In the genomic region with DNA sequence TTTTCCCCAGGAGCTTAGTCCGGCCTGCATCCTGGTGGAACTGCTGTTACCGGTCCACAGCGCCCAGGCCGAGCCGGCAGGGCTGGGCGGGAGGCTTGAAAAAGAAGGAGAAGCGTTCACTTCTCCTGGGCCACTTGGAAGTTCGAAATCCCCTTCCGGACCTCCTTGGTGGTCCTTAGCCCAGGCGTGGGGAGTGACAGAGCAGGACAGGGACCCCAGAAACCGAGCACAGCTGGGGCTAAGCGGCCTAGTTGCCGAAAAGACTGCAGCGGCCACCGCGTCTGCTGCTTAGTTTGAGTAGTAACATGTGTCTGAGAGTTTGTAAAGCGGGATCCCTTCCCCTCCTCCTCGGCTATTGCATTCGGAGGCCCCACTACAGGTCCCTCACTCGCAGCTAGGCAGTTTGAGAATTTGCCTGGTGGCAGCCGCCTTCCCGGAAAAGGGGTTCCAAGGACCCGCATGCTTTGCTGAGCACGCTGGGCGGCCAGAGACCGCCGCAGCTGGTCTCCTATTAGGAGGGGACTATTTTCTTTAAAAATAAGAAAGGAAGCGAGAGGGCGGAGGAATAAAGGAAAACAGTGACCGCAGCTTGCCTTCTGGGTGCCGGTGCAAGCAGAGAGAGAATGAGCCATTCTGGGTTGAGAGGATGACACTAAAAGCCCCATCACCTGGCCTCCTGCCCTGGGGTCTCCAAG, we compare ENCODE assay signal across 8 cellular contexts. TPM values are rescaled to one million over a fixed set of nuclear protein-coding genes. Genes with fewer than 3 reads are reported as not detected.
DNase-seq lines count a peak whose midpoint lies in the region; ATAC-seq and TF ChIP-seq lines count a peak whose summit lies in the region.
"Had no signal": no experiment of that assay in that cellular context is flagged by ENCODE, and none has a peak within 500 bp of the region (broad histone marks: within the 10 kb centered on the region; RNA-seq: fewer than 3 reads in every experiment).

No MANE protein-coding gene starts in this region.

- no peak overlapping the region for H3K23ac ChIP-seq in trophoblast cell (ENCODE audit: low read length)

- peak overlapping the region; percentile 25 for H3K14ac ChIP-seq in trophoblast cell (ENCODE audit: low read length)

- H3K4me1 Mint-ChIP-seq in HFFc6 (ENCODE audit: low read depth): peaks cover 34% of the 10 kb centered on the region

- H3K4me3 ChIP-seq in colonic mucosa (no peak overlapping the region), trophoblast cell (ENCODE audit: low read depth, low read length) (no peak overlapping the region)

- no peak overlapping the region for H2AK5ac ChIP-seq in trophoblast cell (ENCODE audit: low read length)

- peak overlapping the region; percentile 35 for H2BK5ac ChIP-seq in trophoblast cell (ENCODE audit: low read depth, low read length, poor library complexity)

- H4K12ac ChIP-seq in trophoblast cell (ENCODE audit: low read depth, low read length): peak overlapping the region; percentile 55

- peaks cover 27% of the 10 kb centered on the region for H3K79me1 ChIP-seq in trophoblast cell (ENCODE audit: low read length)

- H3K9me3 Mint-ChIP-seq in HFFc6: no peaks in the 10 kb centered on the region
- H3K9me3 Mint-ChIP-seq: activated T-helper 2 cell treated with anti-CD3 and anti-CD28 coated beads, Interferon-gamma antibody, Interleukin-2, Interleukin-4, amounts not matched to agents 10 μg/mL and 5 μg/mL and 100 μg/mL, durations not matched to agents 14 hours and 24 hours and 36 hours had no signal

- H3K36me3 ChIP-seq in colonic mucosa (peaks cover 8% of the 10 kb centered on the region), trophoblast cell (ENCODE audit: control insufficient read depth in 1 of 2, insufficient read depth in 2 of 2, low read length in 2 of 2) (peaks cover 3 to 10% of the 10 kb centered on the region in 2 experiments)
- H3K36me3 ChIP-seq: pancreas had no signal

- peak overlapping the region; percentile 52 for H4K91ac ChIP-seq in trophoblast cell (ENCODE audit: low read depth, low read length)

- intact Hi-C loops in colonic mucosa (cut with DNase I): no loop called here

- ATAC-seq in HG03442 (IDR thresholded peaks at IDR 0.05; ENCODE audit: unreplicated experiment): no peak
- no peak for ATAC-seq in HG02623 (IDR thresholded peaks at IDR 0.05; ENCODE audit: unreplicated experiment)

- no CpG with 5 or more reads among the region's 31 CpGs for WGBS in trophoblast cell (ENCODE audit: extremely low coverage, insufficient coverage, insufficient read length)

- peak overlapping the region; percentile 16 for H2BK12ac ChIP-seq in trophoblast cell (ENCODE audit: low read length)

- peaks cover 11% of the 10 kb centered on the region for H3K79me2 ChIP-seq in trophoblast cell (ENCODE audit: control insufficient read depth, insufficient read depth, low read length, poor library complexity)

- no peak overlapping the region for H3K18ac ChIP-seq in trophoblast cell (ENCODE audit: low read length)

- peaks cover 91% of the 10 kb centered on the region for H3K27me3 Mint-ChIP-seq in HFFc6 (ENCODE audit: insufficient read depth)

- H3K4me2 ChIP-seq in trophoblast cell (ENCODE audit: low read length): peak overlapping the region; percentile 48

- H2AFZ ChIP-seq in trophoblast cell (ENCODE audit: insufficient read depth, low read length, poor library complexity): peak overlapping the region; percentile 13

- no peak for TF ChIP-seq CTCF in HFFc6 (IDR thresholded peaks at IDR 0.05)
- no peak for TF ChIP-seq CTCF in colonic mucosa (IDR thresholded peaks at IDR 0.05)

- peak overlapping the region; percentile 59 for H4K8ac ChIP-seq in trophoblast cell (ENCODE audit: low read depth, low read length)

- no peak overlapping the region for H3K4ac ChIP-seq in trophoblast cell (ENCODE audit: low read depth, low read length)

- no peak overlapping the region for H3K27ac Mint-ChIP-seq in HFFc6
- H3K27ac Mint-ChIP-seq: activated T-helper 2 cell treated with anti-CD3 and anti-CD28 coated beads, Interferon-gamma antibody, Interleukin-2, Interleukin-4, amounts not matched to agents 10 μg/mL and 5 μg/mL and 100 μg/mL, durations not matched to agents 14 hours and 24 hours and 36 hours had no signal

- H3K4me3 Mint-ChIP-seq in HFFc6: peak overlapping the region; percentile 64; the same call in 1 of the 2 replicates

- H3K27me3 ChIP-seq in colonic mucosa (no peaks in the 10 kb centered on the region), trophoblast cell (ENCODE audit: insufficient read depth, low read length) (peaks cover 3% of the 10 kb centered on the region)

- no peaks in the 10 kb centered on the region for H3K9me3 ChIP-seq in colonic mucosa
- no peaks in the 10 kb centered on the region for H3K9me3 ChIP-seq in trophoblast cell (ENCODE audit: insufficient read depth, low read depth, low read length)
- H3K9me3 ChIP-seq: pancreas had no signal

- DNase-seq in HFFc6 (no peak), colonic mucosa (no peak), trophoblast cell (no peak)
- DNase-seq in activated CD4-positive, alpha-beta T cell treated with anti-CD3 and anti-CD28 coated beads for 4 hours: no peak

- no peaks in the 10 kb centered on the region; the same call in 1 of the 2 replicates for H3K36me3 Mint-ChIP-seq in HFFc6 (ENCODE audit: low read depth)

- H3K27ac ChIP-seq in colonic mucosa (peak overlapping the region; percentile 40), trophoblast cell (ENCODE audit: low read depth, low read length) (peak overlapping the region; percentile 49)
- H3K27ac ChIP-seq: pancreas had no signal

- H2BK120ac ChIP-seq in trophoblast cell (ENCODE audit: insufficient read depth, low read length, poor library complexity): no peak overlapping the region

- H3K9ac ChIP-seq in colonic mucosa (ENCODE audit: low read depth in 2 of 2, low read length in 2 of 2): peak overlapping the region in 1 of 2 donors; percentile 58
- H3K9ac ChIP-seq in trophoblast cell (ENCODE audit: low read length): no peak overlapping the region

- peaks cover 9% of the 10 kb centered on the region for H3K4me1 ChIP-seq in colonic mucosa
- H3K4me1 ChIP-seq in trophoblast cell (ENCODE audit: control insufficient read depth in 1 of 2, insufficient read depth in 2 of 2, low read length in 2 of 2): peaks cover 31 to 45% of the 10 kb centered on the region in 2 experiments

RNA-seq across cellular contexts. Expression of gene HOXB5, which starts 1.0 kb away (rescaled TPM):
- total RNA-seq in HFFc6 (2021; fragmentation: NEBNext Ultra II Directional; extraction: Animal tissue kit (Norgen Biotek cat#: 25700)): not detected
- total RNA-seq in colonic mucosa: 10 to 100 TPM; 11.0 to 22.7 TPM
- polyA plus RNA-seq in trophoblast cell (2013): 3.2 and 3.5 TPM in 2 replicates
- total RNA-seq: activated T-helper 2 cell treated with anti-CD3 and anti-CD28 coated beads, Interferon-gamma antibody, Interleukin-2, Interleukin-4, amounts not matched to agents 10 μg/mL and 5 μg/mL and 100 μg/mL, durations not matched to agents 14 hours and 24 hours and 36 hours had no signal

RNA-seq across cellular contexts. Expression of gene HOXB3, which starts 4.5 kb away (rescaled TPM):
- not detected for total RNA-seq in HFFc6 (2021; fragmentation: NEBNext Ultra II Directional; extraction: Animal tissue kit (Norgen Biotek cat#: 25700))
- 10 to 100 TPM; 17.4 to 31.8 TPM for total RNA-seq in colonic mucosa
- polyA plus RNA-seq in trophoblast cell (2013): 8.1 and 10.4 TPM in 2 replicates

RNA-seq across cellular contexts. Expression of gene HOXB6, which starts 10.2 kb away (rescaled TPM):
- total RNA-seq in HFFc6 (2021; fragmentation: NEBNext Ultra II Directional; extraction: Animal tissue kit (Norgen Biotek cat#: 25700)): not detected
- total RNA-seq in colonic mucosa: 10 to 100 TPM; 30.0 to 71.0 TPM
- 10.6 and 10.9 TPM in 2 replicates for polyA plus RNA-seq in trophoblast cell (2013)

RNA-seq across cellular contexts. Expression of gene HOXB7, which starts 16.3 kb away (rescaled TPM):
- total RNA-seq in HFFc6 (2021; fragmentation: NEBNext Ultra II Directional; extraction: Animal tissue kit (Norgen Biotek cat#: 25700)): not detected
- 10 to 100 TPM; 25.9 to 31.4 TPM for total RNA-seq in colonic mucosa
- polyA plus RNA-seq in trophoblast cell (2013): 9.6 and 9.8 TPM in 2 replicates

RNA-seq across cellular contexts. Expression of gene HOXB4, which starts 16.4 kb away (rescaled TPM):
- total RNA-seq in HFFc6 (2021; fragmentation: NEBNext Ultra II Directional; extraction: Animal tissue kit (Norgen Biotek cat#: 25700)): not detected
- total RNA-seq in colonic mucosa: 1 to 10 TPM; 2.5 to 4.7 TPM
- polyA plus RNA-seq in trophoblast cell (2013): 5.5 and 6.2 TPM in 2 replicates

Comparison
In these comparisons a context has a peak if more than half of its experiments do, and no peak if none do; other contexts are left out.
1. RNA of gene HOXB5, which starts 1.0 kb away (total RNA-seq): 11.0 to 22.7 TPM in colonic mucosa; not detected in HFFc6; every median in the first group is over 10 times any median in the second.
2. RNA of gene HOXB3, which starts 4.5 kb away (total RNA-seq): 17.4 to 31.8 TPM in colonic mucosa; not detected in HFFc6; every median in the first group is over 10 times any median in the second.
3. RNA of gene HOXB6, which starts 10.2 kb away (total RNA-seq): 30.0 to 71.0 TPM in colonic mucosa; not detected in HFFc6; every median in the first group is over 10 times any median in the second.